In the genomic region with DNA sequence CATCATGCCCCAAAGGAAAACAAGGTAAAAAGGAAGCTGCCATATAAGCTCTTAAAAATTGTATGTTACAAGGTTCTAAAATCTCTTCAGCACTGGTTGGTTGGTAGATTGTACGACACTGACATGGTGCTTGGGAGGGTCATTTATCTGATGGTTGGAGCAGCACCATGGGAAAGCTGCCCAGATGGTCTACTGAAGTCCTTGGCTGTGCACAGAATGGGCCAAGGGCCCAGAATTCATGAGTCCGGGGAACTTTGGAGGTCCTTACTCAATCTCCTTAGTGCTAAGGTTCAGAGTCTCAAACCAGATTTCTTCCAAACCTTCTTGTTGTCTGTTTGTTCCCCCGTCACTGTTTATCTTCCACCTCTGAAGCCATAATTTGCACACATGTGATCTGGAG, we compare ENCODE assay signal across 17 cellular contexts.
A peak's percentile ranks its signal among the peaks of the same experiment; 100 is the strongest.
DNase-seq lines count a peak whose midpoint lies in the region; ATAC-seq, FAIRE-seq and TF ChIP-seq lines count a peak whose summit lies in the region.
"Had no signal": no experiment of that assay in that cellular context is flagged by ENCODE, and none has a peak within 500 bp of the region (broad histone marks: within the 10 kb centered on the region; RNA-seq: fewer than 3 reads in every experiment).

No MANE protein-coding gene starts in this region.

- in situ Hi-C loops in mammary epithelial cell (cut with MboI; ENCODE audit: low sequenced_read_pairs in 2 of 2) (loop anchor here (10.0 kb wide), 2 partner anchors 357 to 447 kb away; no protein-coding TSS in a partner anchor), HepG2 (cut with HindIII; ENCODE audit: extremely low pct_ligation_motif_present, low pct_unique_long_range_greater_than_20kb) (loop anchor here (5.0 kb wide), 2 partner anchors 360 to 445 kb away; no protein-coding TSS in a partner anchor)

- H3K9ac ChIP-seq in mammary epithelial cell (ENCODE audit: insufficient read depth, low read length) (no peak overlapping the region), endothelial cell of umbilical vein (replicated peaks; ENCODE audit: extremely low read depth, insufficient read depth, low read length) (no peak overlapping the region), HepG2 (ENCODE audit: insufficient read depth, low read depth, low read length) (no peak overlapping the region)
- H3K9ac ChIP-seq: BLaER1 had no signal

- H3K9me1 ChIP-seq in endothelial cell of umbilical vein (replicated peaks; ENCODE audit: control insufficient read depth, extremely low read depth, insufficient read depth, low read length) = no peaks in the 10 kb centered on the region

- WGBS in mammary epithelial cell (ENCODE audit: low coverage, missing lambda C conversion rate) = 95% methylated on average over 2 of the region's 3 CpGs
- 65% methylated on average over 3 of the region's 3 CpGs for WGBS in HepG2 (ENCODE audit: low lambda C conversion rate)
- WGBS in testis, 2 donors = 35 to 49% methylated on average over 3 of the region's 3 CpGs

- TF ChIP-seq CTCF in mammary epithelial cell (conservative IDR thresholded peaks at IDR 0.05 in 1 of 2, IDR thresholded peaks at IDR 0.05 in 1 of 2; ENCODE audit: extremely low read depth in 1 of 2, insufficient read depth in 1 of 2, low read depth in 1 of 2, low read length in 2 of 2) = no peak
- TF ChIP-seq CTCF in breast epithelium (IDR thresholded peaks at IDR 0.05) = no peak
- no peak for TF ChIP-seq CTCF in endothelial cell of umbilical vein (IDR thresholded peaks at IDR 0.05; ENCODE audit: extremely low read depth in 1 of 2, insufficient read depth in 1 of 2, low read depth in 1 of 2, low read length in 2 of 2)
- no peak for TF ChIP-seq CTCF in HepG2 (CRISPR knock-in tag; IDR thresholded peaks at IDR 0.05)
- TF ChIP-seq CTCF in testis (IDR thresholded peaks at IDR 0.05) = no peak
- no peak for TF ChIP-seq CTCF in vagina (IDR thresholded peaks at IDR 0.05)

- H3K27me3 ChIP-seq in mammary epithelial cell (ENCODE audit: insufficient read depth, low read length) = no peaks in the 10 kb centered on the region
- H3K27me3 ChIP-seq in breast epithelium = no peaks in the 10 kb centered on the region
- H3K27me3 ChIP-seq in endothelial cell of umbilical vein (ENCODE audit: control insufficient read depth in 2 of 2, insufficient read depth in 2 of 2, low read length in 2 of 2) = no peaks in the 10 kb centered on the region
- no peaks in the 10 kb centered on the region for H3K27me3 ChIP-seq in HepG2 (ENCODE audit: control insufficient read depth in 1 of 2, insufficient read depth in 2 of 2, low read length in 2 of 2)
- H3K27me3 ChIP-seq in testis = no peaks in the 10 kb centered on the region
- H3K27me3 ChIP-seq in vagina = no peaks in the 10 kb centered on the region
- H3K27me3 ChIP-seq: BLaER1 had no signal

- H3K4me3 ChIP-seq in mammary epithelial cell (replicated peaks in 1 of 3; ENCODE audit: insufficient read depth in 1 of 3, low read depth in 2 of 3, low read length in 3 of 3) (no peak overlapping the region), breast epithelium (no peak overlapping the region), endothelial cell of umbilical vein (replicated peaks in 1 of 3; ENCODE audit: insufficient read depth in 1 of 3, low read depth in 1 of 3, low read length in 3 of 3) (no peak overlapping the region), HepG2 (replicated peaks in 1 of 3; ENCODE audit: insufficient read depth in 1 of 3, low read depth in 2 of 3, low read length in 3 of 3) (no peak overlapping the region), testis (no peak overlapping the region), vagina (no peak overlapping the region)
- H3K4me3 ChIP-seq: BLaER1, GM12878, GM23338 had no signal

- H2AFZ ChIP-seq in mammary epithelial cell (ENCODE audit: low read depth, low read length) (no peak overlapping the region), endothelial cell of umbilical vein (ENCODE audit: low read depth, low read length) (no peak overlapping the region), HepG2 (ENCODE audit: low read length) (no peak overlapping the region)
- H2AFZ ChIP-seq: GM23338 had no signal

- TF ChIP-seq EP300 in HepG2 (IDR thresholded peaks at IDR 0.05; ENCODE audit: low read depth in 2 of 2, low read length in 2 of 2) (no peak), HepG2 (CRISPR knock-in tag; IDR thresholded peaks at IDR 0.05; ENCODE audit: borderline replicate concordance) (no peak)

- intact Hi-C loops in mammary epithelial cell (cut with micrococcal nuclease) = loop anchor here (10.0 kb wide), 1 partner anchor 143 kb away; no protein-coding TSS in a partner anchor
- intact Hi-C loops in breast epithelium (cut with DNase I; ENCODE audit: low total_unique reads) = no loop called here
- intact Hi-C loops in endothelial cell of umbilical vein (cut with micrococcal nuclease) = no loop called here
- intact Hi-C loops in HepG2 (cut with micrococcal nuclease; ENCODE audit: unreplicated experiment) = loop anchor here (10.0 kb wide), 1 partner anchor 677 kb away; no protein-coding TSS in a partner anchor
- intact Hi-C loops in testis (cut with DNase I; ENCODE audit: low total_unique reads) = no loop called here
- intact Hi-C loops in vagina (cut with DNase I) = loop anchor here (5.0 to 10.0 kb wide), 2 partner anchors 357 to 430 kb away; no protein-coding TSS in a partner anchor

- H3K4me2 ChIP-seq in mammary epithelial cell (ENCODE audit: insufficient read depth, low read depth, low read length) = no peak overlapping the region
- no peak overlapping the region for H3K4me2 ChIP-seq in endothelial cell of umbilical vein (ENCODE audit: insufficient read depth, low read length)
- no peak overlapping the region for H3K4me2 ChIP-seq in HepG2 (ENCODE audit: low read depth, low read length)
- H3K4me2 ChIP-seq: BLaER1, GM23338 had no signal

- H3K79me2 ChIP-seq in mammary epithelial cell (ENCODE audit: insufficient read depth, low read length) = no peaks in the 10 kb centered on the region
- no peaks in the 10 kb centered on the region for H3K79me2 ChIP-seq in endothelial cell of umbilical vein (ENCODE audit: control insufficient read depth, insufficient read depth, low read length)
- no peaks in the 10 kb centered on the region for H3K79me2 ChIP-seq in HepG2 (ENCODE audit: insufficient read depth, low read length)

- H3K27ac ChIP-seq in mammary epithelial cell (ENCODE audit: insufficient read depth, low read depth, low read length) = no peak overlapping the region
- no peak overlapping the region for H3K27ac ChIP-seq in breast epithelium
- H3K27ac ChIP-seq in endothelial cell of umbilical vein (ENCODE audit: insufficient read depth, low read depth, low read length) = no peak overlapping the region
- H3K27ac ChIP-seq in HepG2 (ENCODE audit: extremely low read length, insufficient read depth, low read length) = no peak overlapping the region
- no peak overlapping the region for H3K27ac ChIP-seq in testis
- no peak overlapping the region for H3K27ac ChIP-seq in vagina
- H3K27ac ChIP-seq: BLaER1 had no signal

- no peak for ATAC-seq in HepG2
- ATAC-seq: GM12878, GM23338 had no signal

- DNase-seq in mammary epithelial cell (no peak), breast epithelium (ENCODE audit: low spot score in 2 of 2) (no peak), endothelial cell of umbilical vein (ENCODE audit: low read depth, low spot score) (no peak), HepG2 (ENCODE audit: low spot score) (no peak), testis (peak; percentile 40), vagina (ENCODE audit: extremely low spot score in 2 of 2) (no peak)
- no peak for DNase-seq in stimulated activated CD4-positive, alpha-beta T cell treated with anti-CD3 and anti-CD28 coated beads, Interleukin-2, amount 100 ng/mL, for 24 hours
- no peak for DNase-seq in stimulated activated CD4-positive, alpha-beta T cell treated with anti-CD3 and anti-CD28 coated beads, Interleukin-4, amount 100 ng/mL, for 1 hour
- DNase-seq: DND-41, GDM1, NCI-H187, NCI-H2171, NCI-H446 treated with DMSO at 0.1 percent for 48 hours, RPMI8226 had no signal

- H3K4me1 ChIP-seq in mammary epithelial cell (ENCODE audit: insufficient read depth, low read length) (peaks cover 18% of the 10 kb centered on the region), breast epithelium (peaks cover 0 to 6% of the 10 kb centered on the region in 2 donors), endothelial cell of umbilical vein (ENCODE audit: control insufficient read depth, extremely low read depth, insufficient read depth, low read length) (no peaks in the 10 kb centered on the region), HepG2 (ENCODE audit: insufficient read depth, low read length) (no peaks in the 10 kb centered on the region), testis (peaks cover 5% of the 10 kb centered on the region), vagina (peaks cover 19% of the 10 kb centered on the region)
- H3K4me1 ChIP-seq: BLaER1 had no signal

- no peaks in the 10 kb centered on the region for H4K20me1 ChIP-seq in mammary epithelial cell (ENCODE audit: insufficient read depth, low read length)
- no peaks in the 10 kb centered on the region for H4K20me1 ChIP-seq in endothelial cell of umbilical vein (replicated peaks; ENCODE audit: control insufficient read depth, extremely low read depth, insufficient read depth, low read length)
- H4K20me1 ChIP-seq in HepG2 (ENCODE audit: insufficient read depth, low read length) = no peaks in the 10 kb centered on the region
- H4K20me1 ChIP-seq: BLaER1 had no signal

- dilution Hi-C loops in mammary epithelial cell (cut with HindIII; ENCODE audit: low sequenced_read_pairs) (no loop called here), endothelial cell of umbilical vein (cut with MboI; ENCODE audit: extremely low pct_ligation_motif_present, low sequenced_read_pairs) (no loop called here)

- no peak for TF ChIP-seq POLR2A in breast epithelium (IDR thresholded peaks at IDR 0.05)
- TF ChIP-seq POLR2A in endothelial cell of umbilical vein (IDR thresholded peaks at IDR 0.05; ENCODE audit: low read depth, low read length) = no peak
- no peak for TF ChIP-seq POLR2A in HepG2 (IDR thresholded peaks at IDR 0.05; ENCODE audit: insufficient read depth in 1 of 2, low read depth in 2 of 2, low read length in 2 of 2)
- TF ChIP-seq POLR2A in testis (IDR thresholded peaks at IDR 0.05) = no peak
- no peak for TF ChIP-seq POLR2A in vagina (IDR thresholded peaks at IDR 0.05)

- CTCF ChIA-PET in mammary epithelial cell (lab: Charles Lee; ENCODE audit: low non-redundant PET) = no interaction called here
- CTCF ChIA-PET in endothelial cell of umbilical vein (lab: Charles Lee) = interaction anchor here (1.1 to 2.8 kb wide), 3 partner anchors 10 to 356 kb away, joined by 4 to 12 read pairs (median 6); no protein-coding TSS in a partner anchor
- CTCF ChIA-PET in HepG2 (lab: Yijun Ruan, JAX; ENCODE audit: low intra/inter-chr PET ratio, low total read pairs) = no interaction called here

- POLR2A ChIA-PET in endothelial cell of umbilical vein (lab: Charles Lee) (no interaction called here), HepG2 (lab: Yijun Ruan, JAX) (no interaction called here)

- H3K36me3 ChIP-seq in mammary epithelial cell (ENCODE audit: insufficient read depth, low read length) = no peaks in the 10 kb centered on the region
- H3K36me3 ChIP-seq in breast epithelium = peaks cover 4% of the 10 kb centered on the region
- peaks cover 0 to 4% of the 10 kb centered on the region in 2 experiments for H3K36me3 ChIP-seq in endothelial cell of umbilical vein (ENCODE audit: control insufficient read depth in 2 of 2, extremely low read depth in 1 of 2, insufficient read depth in 2 of 2, low read length in 2 of 2)
- H3K36me3 ChIP-seq in HepG2 (replicated peaks in 1 of 2; ENCODE audit: control insufficient read depth in 1 of 2, insufficient read depth in 2 of 2, low read length in 2 of 2) = no peaks in the 10 kb centered on the region
- H3K36me3 ChIP-seq in testis (ENCODE audit: low read depth, missing control alignments) = no peaks in the 10 kb centered on the region
- H3K36me3 ChIP-seq in vagina = peaks cover 0 to 6% of the 10 kb centered on the region in 2 donors

- BruUV-seq in mammary epithelial cell (replicated peaks; lab: Mats Ljungman, UMichigan) (TSS peak; percentile 78), endothelial cell of umbilical vein (replicated peaks; lab: Mats Ljungman, UMichigan) (TSS peak; percentile 59), HepG2 (replicated peaks; lab: Mats Ljungman, UMichigan) (no TSS peak)

- FAIRE-seq in endothelial cell of umbilical vein (lab: Jason Lieb, UNC) = no peak
- FAIRE-seq in HepG2 (lab: Jason Lieb, UNC) = peak; percentile 34
- FAIRE-seq: GM12878 had no signal

- TF ChIP-seq RAD21 in HepG2 (CRISPR knock-in tag; IDR thresholded peaks at IDR 0.05) = no peak

- H3K9me3 ChIP-seq in mammary epithelial cell (replicated peaks; ENCODE audit: insufficient read depth, low read length) = no peaks in the 10 kb centered on the region
- no peaks in the 10 kb centered on the region for H3K9me3 ChIP-seq in breast epithelium
- H3K9me3 ChIP-seq in endothelial cell of umbilical vein (replicated peaks; ENCODE audit: control insufficient read depth, insufficient read depth, low read length) = no peaks in the 10 kb centered on the region
- H3K9me3 ChIP-seq in HepG2 (ENCODE audit: low read length) = no peaks in the 10 kb centered on the region
- H3K9me3 ChIP-seq in testis = no peaks in the 10 kb centered on the region
- no peaks in the 10 kb centered on the region for H3K9me3 ChIP-seq in vagina
- H3K9me3 ChIP-seq: BLaER1 had no signal

Comparison
In these comparisons a context has a peak if more than half of its experiments do, and no peak if none do; other contexts are left out.
1. intact Hi-C loops: an anchor here in mammary epithelial cell (10.0 kb wide), HepG2 (10.0 kb wide) and vagina (5.0 to 10.0 kb wide); none called in breast epithelium, endothelial cell of umbilical vein and testis.